In genomic region chr3:53170325-53171108, GRCh38 we compare ENCODE assay signal across 1 cellular context.
TF ChIP-seq lines count a peak whose summit lies in the region.

No MANE protein-coding gene starts in this region.

TF ChIP-seq in HepG2, 621 proteins besides CTCF, POLR2A, EP300 and RAD21 (continued from another document and continues in another):
- TF ChIP-seq, protein P1, sequence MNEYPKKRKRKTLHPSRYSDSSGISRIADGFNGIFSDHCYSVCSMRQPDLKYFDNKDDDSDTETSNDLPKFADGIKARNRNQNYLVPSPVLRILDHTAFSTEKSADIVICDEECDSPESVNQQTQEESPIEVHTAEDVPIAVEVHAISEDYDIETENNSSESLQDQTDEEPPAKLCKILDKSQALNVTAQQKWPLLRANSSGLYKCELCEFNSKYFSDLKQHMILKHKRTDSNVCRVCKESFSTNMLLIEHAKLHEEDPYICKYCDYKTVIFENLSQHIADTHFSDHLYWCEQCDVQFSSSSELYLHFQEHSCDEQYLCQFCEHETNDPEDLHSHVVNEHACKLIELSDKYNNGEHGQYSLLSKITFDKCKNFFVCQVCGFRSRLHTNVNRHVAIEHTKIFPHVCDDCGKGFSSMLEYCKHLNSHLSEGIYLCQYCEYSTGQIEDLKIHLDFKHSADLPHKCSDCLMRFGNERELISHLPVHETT (CRISPR knock-in tag; conservative IDR thresholded peaks at IDR 0.05) = no peak
- no peak for TF ChIP-seq GFI1 (CRISPR knock-in tag; IDR thresholded peaks at IDR 0.05; ENCODE audit: borderline replicate concordance)
- no peak; the same call in 1 of the 2 replicates for TF ChIP-seq DMAP1 (CRISPR knock-in tag; IDR thresholded peaks at IDR 0.05)
- no peak for TF ChIP-seq GZF1 (CRISPR knock-in tag; IDR thresholded peaks at IDR 0.05)
- TF ChIP-seq NR2C2 (CRISPR knock-in tag; IDR thresholded peaks at IDR 0.05; ENCODE audit: borderline replicate concordance) = peak; percentile 95
- TF ChIP-seq MYNN (CRISPR knock-in tag; IDR thresholded peaks at IDR 0.05; ENCODE audit: low read depth) = no peak
- 0 out of 2 replicates have a peak, but pooled peaks have one; percentile 40 for TF ChIP-seq ETV5 (CRISPR knock-in tag; IDR thresholded peaks at IDR 0.05; ENCODE audit: borderline replicate concordance)
- TF ChIP-seq XRCC5 (optimal IDR thresholded peaks at IDR 0.05; ENCODE audit: low read length) = peak; percentile 71
- peak; percentile 66; the same call in 1 of the 2 replicates for TF ChIP-seq IRF2 (CRISPR knock-in tag; IDR thresholded peaks at IDR 0.05)
- TF ChIP-seq ZNF251 (CRISPR knock-in tag; IDR thresholded peaks at IDR 0.05) = no peak
- no peak for TF ChIP-seq CHD4 (IDR thresholded peaks at IDR 0.05; ENCODE audit: borderline replicate concordance, low read length)
- TF ChIP-seq ZNF232 (CRISPR knock-in tag; IDR thresholded peaks at IDR 0.05; ENCODE audit: borderline replicate concordance) = peak; percentile 32; the same call in 1 of the 2 replicates
- TF ChIP-seq SALL2 (CRISPR knock-in tag; IDR thresholded peaks at IDR 0.05) = peak; percentile 85
- TF ChIP-seq TAF15 (IDR thresholded peaks at IDR 0.05; ENCODE audit: low read depth, low read length, poor library complexity, severe bottlenecking) = peak; percentile 45
- TF ChIP-seq GABPB1 (CRISPR knock-in tag; IDR thresholded peaks at IDR 0.05) = peak; percentile 45; the same call in 1 of the 2 replicates
- TF ChIP-seq SP4 (CRISPR knock-in tag; IDR thresholded peaks at IDR 0.05) = peak; percentile 56
- TF ChIP-seq DNMT1 (CRISPR knock-in tag; IDR thresholded peaks at IDR 0.05) = no peak
- TF ChIP-seq GMEB1 (CRISPR knock-in tag; IDR thresholded peaks at IDR 0.05; ENCODE audit: borderline replicate concordance) = no peak
- TF ChIP-seq, protein P2, sequence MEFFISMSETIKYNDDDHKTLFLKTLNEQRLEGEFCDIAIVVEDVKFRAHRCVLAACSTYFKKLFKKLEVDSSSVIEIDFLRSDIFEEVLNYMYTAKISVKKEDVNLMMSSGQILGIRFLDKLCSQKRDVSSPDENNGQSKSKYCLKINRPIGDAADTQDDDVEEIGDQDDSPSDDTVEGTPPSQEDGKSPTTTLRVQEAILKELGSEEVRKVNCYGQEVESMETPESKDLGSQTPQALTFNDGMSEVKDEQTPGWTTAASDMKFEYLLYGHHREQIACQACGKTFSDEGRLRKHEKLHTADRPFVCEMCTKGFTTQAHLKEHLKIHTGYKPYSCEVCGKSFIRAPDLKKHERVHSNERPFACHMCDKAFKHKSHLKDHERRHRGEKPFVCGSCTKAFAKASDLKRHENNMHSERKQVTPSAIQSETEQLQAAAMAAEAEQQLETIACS (CRISPR knock-in tag; IDR thresholded peaks at IDR 0.05) = no peak
- no peak for TF ChIP-seq FOXA1 (IDR thresholded peaks at IDR 0.05)
- peak; percentile 2; the same call in 1 of the 2 replicates for TF ChIP-seq FOXA1 (CRISPR knock-in tag; IDR thresholded peaks at IDR 0.05)
- TF ChIP-seq MTERF4 (CRISPR knock-in tag; IDR thresholded peaks at IDR 0.05) = 0 out of 2 replicates have a peak, but pooled peaks have one; percentile 58
- TF ChIP-seq, protein P3, sequence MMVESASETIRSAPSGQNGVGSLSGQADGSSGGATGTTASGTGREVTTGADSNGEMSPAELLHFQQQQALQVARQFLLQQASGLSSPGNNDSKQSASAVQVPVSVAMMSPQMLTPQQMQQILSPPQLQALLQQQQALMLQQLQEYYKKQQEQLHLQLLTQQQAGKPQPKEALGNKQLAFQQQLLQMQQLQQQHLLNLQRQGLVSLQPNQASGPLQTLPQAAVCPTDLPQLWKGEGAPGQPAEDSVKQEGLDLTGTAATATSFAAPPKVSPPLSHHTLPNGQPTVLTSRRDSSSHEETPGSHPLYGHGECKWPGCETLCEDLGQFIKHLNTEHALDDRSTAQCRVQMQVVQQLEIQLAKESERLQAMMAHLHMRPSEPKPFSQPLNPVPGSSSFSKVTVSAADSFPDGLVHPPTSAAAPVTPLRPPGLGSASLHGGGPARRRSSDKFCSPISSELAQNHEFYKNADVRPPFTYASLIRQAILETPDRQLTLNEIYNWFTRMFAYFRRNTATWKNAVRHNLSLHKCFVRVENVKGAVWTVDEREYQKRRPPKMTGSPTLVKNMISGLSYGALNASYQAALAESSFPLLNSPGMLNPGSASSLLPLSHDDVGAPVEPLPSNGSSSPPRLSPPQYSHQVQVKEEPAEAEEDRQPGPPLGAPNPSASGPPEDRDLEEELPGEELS (CRISPR knock-in tag; IDR thresholded peaks at IDR 0.05) = peak; percentile 63
- TF ChIP-seq, protein P4, sequence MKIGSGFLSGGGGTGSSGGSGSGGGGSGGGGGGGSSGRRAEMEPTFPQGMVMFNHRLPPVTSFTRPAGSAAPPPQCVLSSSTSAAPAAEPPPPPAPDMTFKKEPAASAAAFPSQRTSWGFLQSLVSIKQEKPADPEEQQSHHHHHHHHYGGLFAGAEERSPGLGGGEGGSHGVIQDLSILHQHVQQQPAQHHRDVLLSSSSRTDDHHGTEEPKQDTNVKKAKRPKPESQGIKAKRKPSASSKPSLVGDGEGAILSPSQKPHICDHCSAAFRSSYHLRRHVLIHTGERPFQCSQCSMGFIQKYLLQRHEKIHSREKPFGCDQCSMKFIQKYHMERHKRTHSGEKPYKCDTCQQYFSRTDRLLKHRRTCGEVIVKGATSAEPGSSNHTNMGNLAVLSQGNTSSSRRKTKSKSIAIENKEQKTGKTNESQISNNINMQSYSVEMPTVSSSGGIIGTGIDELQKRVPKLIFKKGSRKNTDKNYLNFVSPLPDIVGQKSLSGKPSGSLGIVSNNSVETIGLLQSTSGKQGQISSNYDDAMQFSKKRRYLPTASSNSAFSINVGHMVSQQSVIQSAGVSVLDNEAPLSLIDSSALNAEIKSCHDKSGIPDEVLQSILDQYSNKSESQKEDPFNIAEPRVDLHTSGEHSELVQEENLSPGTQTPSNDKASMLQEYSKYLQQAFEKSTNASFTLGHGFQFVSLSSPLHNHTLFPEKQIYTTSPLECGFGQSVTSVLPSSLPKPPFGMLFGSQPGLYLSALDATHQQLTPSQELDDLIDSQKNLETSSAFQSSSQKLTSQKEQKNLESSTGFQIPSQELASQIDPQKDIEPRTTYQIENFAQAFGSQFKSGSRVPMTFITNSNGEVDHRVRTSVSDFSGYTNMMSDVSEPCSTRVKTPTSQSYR (CRISPR knock-in tag; IDR thresholded peaks at IDR 0.05; ENCODE audit: borderline replicate concordance) = peak; percentile 93
- TF ChIP-seq ATF7-NPFF (CRISPR knock-in tag; IDR thresholded peaks at IDR 0.05; ENCODE audit: low read depth) = no peak; the same call in 1 of the 2 replicates
- no peak for TF ChIP-seq ZNF432 (CRISPR knock-in tag; IDR thresholded peaks at IDR 0.05; ENCODE audit: borderline replicate concordance)
- TF ChIP-seq HDAC2 (CRISPR knock-in tag; IDR thresholded peaks at IDR 0.05) = peak; percentile 70
- TF ChIP-seq SP5 (CRISPR knock-in tag; IDR thresholded peaks at IDR 0.05; ENCODE audit: borderline replicate concordance, low read depth) = peak; percentile 70
- TF ChIP-seq, protein P5, sequence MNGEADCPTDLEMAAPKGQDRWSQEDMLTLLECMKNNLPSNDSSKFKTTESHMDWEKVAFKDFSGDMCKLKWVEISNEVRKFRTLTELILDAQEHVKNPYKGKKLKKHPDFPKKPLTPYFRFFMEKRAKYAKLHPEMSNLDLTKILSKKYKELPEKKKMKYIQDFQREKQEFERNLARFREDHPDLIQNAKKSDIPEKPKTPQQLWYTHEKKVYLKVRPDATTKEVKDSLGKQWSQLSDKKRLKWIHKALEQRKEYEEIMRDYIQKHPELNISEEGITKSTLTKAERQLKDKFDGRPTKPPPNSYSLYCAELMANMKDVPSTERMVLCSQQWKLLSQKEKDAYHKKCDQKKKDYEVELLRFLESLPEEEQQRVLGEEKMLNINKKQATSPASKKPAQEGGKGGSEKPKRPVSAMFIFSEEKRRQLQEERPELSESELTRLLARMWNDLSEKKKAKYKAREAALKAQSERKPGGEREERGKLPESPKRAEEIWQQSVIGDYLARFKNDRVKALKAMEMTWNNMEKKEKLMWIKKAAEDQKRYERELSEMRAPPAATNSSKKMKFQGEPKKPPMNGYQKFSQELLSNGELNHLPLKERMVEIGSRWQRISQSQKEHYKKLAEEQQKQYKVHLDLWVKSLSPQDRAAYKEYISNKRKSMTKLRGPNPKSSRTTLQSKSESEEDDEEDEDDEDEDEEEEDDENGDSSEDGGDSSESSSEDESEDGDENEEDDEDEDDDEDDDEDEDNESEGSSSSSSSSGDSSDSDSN (CRISPR knock-in tag; IDR thresholded peaks at IDR 0.05) = peak; percentile 10; the same call in 1 of the 2 replicates
- no peak for TF ChIP-seq HOXA9 (CRISPR knock-in tag; IDR thresholded peaks at IDR 0.05; ENCODE audit: borderline replicate concordance)
- TF ChIP-seq NR2F2 (IDR thresholded peaks at IDR 0.05; ENCODE audit: borderline replicate concordance, low read depth) = 0 out of 2 replicates have a peak, but pooled peaks have one; percentile 18
- 0 out of 2 replicates have a peak, but pooled peaks have one; percentile 32 for TF ChIP-seq ZFP91 (CRISPR knock-in tag; IDR thresholded peaks at IDR 0.05; ENCODE audit: borderline replicate concordance)
- no peak for TF ChIP-seq SYNCRIP (IDR thresholded peaks at IDR 0.05; ENCODE audit: insufficient read depth, low read depth, low read length)
- TF ChIP-seq KDM5B (CRISPR knock-in tag; IDR thresholded peaks at IDR 0.05; ENCODE audit: borderline replicate concordance) = 0 out of 2 replicates have a peak, but pooled peaks have one; percentile 13
- TF ChIP-seq ZNF205 (CRISPR knock-in tag; IDR thresholded peaks at IDR 0.05) = peak; percentile 75
- TF ChIP-seq ZNF616 (CRISPR knock-in tag; IDR thresholded peaks at IDR 0.05; ENCODE audit: low read depth) = no peak
- TF ChIP-seq BORCS8-MEF2B (CRISPR knock-in tag; IDR thresholded peaks at IDR 0.05) = peak; percentile 53
- TF ChIP-seq RFX1 (IDR thresholded peaks at IDR 0.05) = no peak
- no peak for TF ChIP-seq ZNF282 (IDR thresholded peaks at IDR 0.05; ENCODE audit: partially characterized antibody)
- peak; percentile 64 for TF ChIP-seq RXRA (CRISPR knock-in tag; IDR thresholded peaks at IDR 0.05)
- peak; percentile 72 for TF ChIP-seq ARNT2 (CRISPR knock-in tag; IDR thresholded peaks at IDR 0.05; ENCODE audit: low read depth)
- peak; percentile 82; the same call in 1 of the 2 replicates for TF ChIP-seq ZFP90 (CRISPR knock-in tag; IDR thresholded peaks at IDR 0.05; ENCODE audit: borderline replicate concordance)
- no peak for TF ChIP-seq SMARCE1 (IDR thresholded peaks at IDR 0.05; ENCODE audit: borderline replicate concordance)
- TF ChIP-seq RBFOX2 (IDR thresholded peaks at IDR 0.05; ENCODE audit: low read depth, low read length) = peak; percentile 65
- TF ChIP-seq TBX2 (CRISPR knock-in tag; IDR thresholded peaks at IDR 0.05; ENCODE audit: borderline replicate concordance) = peak; percentile 16; the same call in 1 of the 2 replicates
- TF ChIP-seq, protein P6, sequence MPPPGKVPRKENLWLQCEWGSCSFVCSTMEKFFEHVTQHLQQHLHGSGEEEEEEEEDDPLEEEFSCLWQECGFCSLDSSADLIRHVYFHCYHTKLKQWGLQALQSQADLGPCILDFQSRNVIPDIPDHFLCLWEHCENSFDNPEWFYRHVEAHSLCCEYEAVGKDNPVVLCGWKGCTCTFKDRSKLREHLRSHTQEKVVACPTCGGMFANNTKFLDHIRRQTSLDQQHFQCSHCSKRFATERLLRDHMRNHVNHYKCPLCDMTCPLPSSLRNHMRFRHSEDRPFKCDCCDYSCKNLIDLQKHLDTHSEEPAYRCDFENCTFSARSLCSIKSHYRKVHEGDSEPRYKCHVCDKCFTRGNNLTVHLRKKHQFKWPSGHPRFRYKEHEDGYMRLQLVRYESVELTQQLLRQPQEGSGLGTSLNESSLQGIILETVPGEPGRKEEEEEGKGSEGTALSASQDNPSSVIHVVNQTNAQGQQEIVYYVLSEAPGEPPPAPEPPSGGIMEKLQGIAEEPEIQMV (CRISPR knock-in tag; IDR thresholded peaks at IDR 0.05; ENCODE audit: low read depth) = no peak
- no peak for TF ChIP-seq FOXJ3 (CRISPR knock-in tag; IDR thresholded peaks at IDR 0.05; ENCODE audit: borderline replicate concordance)
